Comparison of ENCODE assay signal across 6 cellular contexts in the genomic region with DNA sequence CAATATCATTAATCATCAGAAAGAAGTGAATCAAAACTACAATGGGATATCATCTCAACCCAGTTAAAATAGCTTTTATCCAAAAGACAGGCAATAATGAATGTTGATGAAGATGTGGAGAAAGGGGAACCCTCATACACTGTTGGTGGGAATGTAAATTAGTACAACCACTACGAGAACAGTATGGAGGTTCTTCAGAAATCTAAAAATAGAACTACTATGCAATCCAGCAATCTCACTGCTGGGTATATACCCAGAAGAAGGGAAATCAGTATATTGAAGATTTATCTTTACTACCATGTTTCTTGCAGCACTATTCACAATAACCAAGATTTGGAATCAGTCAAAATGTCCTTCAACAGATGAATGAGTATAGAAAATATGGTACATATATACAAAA.
"Had no signal": no experiment of that assay in that cellular context is flagged by ENCODE, and none has a peak within 500 bp of the region (broad histone marks: within the 10 kb centered on the region; RNA-seq: fewer than 3 reads in every experiment).

No MANE protein-coding gene starts in this region.

- H3K4me3 ChIP-seq: K562 had no signal

- ATAC-seq: HepG2, K562 had no signal

- DNase-seq: IMR-90, KBM-7 had no signal

- H3K27ac Mint-ChIP-seq: IgD-negative memory B cell had no signal

- H3K27ac ChIP-seq: HL-60 had no signal

- H3K36me3 Mint-ChIP-seq: IgD-negative memory B cell had no signal
